ENCODE assay signal across 9 cellular contexts in genomic region chr3:72951259-72951722, GRCh38. TPM values are rescaled to one million over a fixed set of nuclear protein-coding genes. Genes with fewer than 3 reads are reported as not detected.
A peak's percentile ranks its signal among the peaks of the same experiment; 100 is the strongest.
DNase-seq lines count a peak whose midpoint lies in the region; ATAC-seq and TF ChIP-seq lines count a peak whose summit lies in the region.
"Had no signal": no experiment of that assay in that cellular context is flagged by ENCODE, and none has a peak within 500 bp of the region (broad histone marks: within the 10 kb centered on the region; RNA-seq: fewer than 3 reads in every experiment).

No MANE protein-coding gene starts in this region.

- no peak overlapping the region for H3K27ac Mint-ChIP-seq in activated naive CD8-positive, alpha-beta T cell treated with anti-CD3 and anti-CD28 coated beads, Interleukin-2, amount 50 U/mL, for 24 hours

- H3K36me3 Mint-ChIP-seq in activated naive CD8-positive, alpha-beta T cell treated with anti-CD3 and anti-CD28 coated beads, Interleukin-2, amount 50 U/mL, for 24 hours (ENCODE audit: low read depth): no peaks in the 10 kb centered on the region

- H3K4me3 Mint-ChIP-seq in activated naive CD8-positive, alpha-beta T cell treated with anti-CD3 and anti-CD28 coated beads, Interleukin-2, amount 50 U/mL, for 24 hours: no peak overlapping the region

- H3K36me3 ChIP-seq in BLaER1 (no peaks in the 10 kb centered on the region), SK-N-SH (replicated peaks in 1 of 2; ENCODE audit: control insufficient read depth in 1 of 2, insufficient read depth in 2 of 2, low read length in 1 of 2) (no peaks in the 10 kb centered on the region)

- H3K9me3 ChIP-seq in BLaER1: no peaks in the 10 kb centered on the region
- H3K9me3 ChIP-seq in SK-N-SH: no peaks in the 10 kb centered on the region

- no peaks in the 10 kb centered on the region; the same call in 1 of the 2 replicates for H3K79me2 ChIP-seq in SK-N-SH (ENCODE audit: insufficient read depth)

- H3K9ac ChIP-seq in BLaER1 (no peak overlapping the region), SK-N-SH (no peak overlapping the region)

- TF ChIP-seq RAD21 in SK-N-SH (IDR thresholded peaks at IDR 0.05; ENCODE audit: low read length): no peak

- H3K4me2 ChIP-seq in BLaER1 (peak overlapping the region; percentile 18), SK-N-SH (no peak overlapping the region)

- POLR2A ChIA-PET in SK-N-SH (lab: Yijun Ruan, JAX): no interaction called here

- no peaks in the 10 kb centered on the region for H3K27me3 ChIP-seq in BLaER1
- H3K27me3 ChIP-seq in SK-N-SH (ENCODE audit: insufficient read depth): no peaks in the 10 kb centered on the region

- H3K27ac ChIP-seq in BLaER1: no peak overlapping the region
- no peak overlapping the region for H3K27ac ChIP-seq in SK-N-SH (ENCODE audit: low read depth in 2 of 2, low read length in 1 of 2)
- H3K27ac ChIP-seq: skin epidermis had no signal

- no peaks in the 10 kb centered on the region for H3K9me3 Mint-ChIP-seq in activated naive CD8-positive, alpha-beta T cell treated with anti-CD3 and anti-CD28 coated beads, Interleukin-2, amount 50 U/mL, for 24 hours

- H3K4me3 ChIP-seq in BLaER1 (no peak overlapping the region), SK-N-SH (ENCODE audit: low read depth in 2 of 2, low read length in 1 of 2) (no peak overlapping the region)
- H3K4me3 ChIP-seq: skin epidermis had no signal

- no peaks in the 10 kb centered on the region for H3F3A ChIP-seq in SK-N-SH (replicated peaks; ENCODE audit: insufficient read depth)

- H4K20me1 ChIP-seq in BLaER1 (no peaks in the 10 kb centered on the region), SK-N-SH (ENCODE audit: insufficient read depth) (no peaks in the 10 kb centered on the region)

- CTCF ChIA-PET in SK-N-SH (lab: Yijun Ruan, JAX): no interaction called here

- ATAC-seq in GM18520 (IDR thresholded peaks at IDR 0.05; ENCODE audit: unreplicated experiment) (peak; percentile 79), HG02798 (IDR thresholded peaks at IDR 0.05; ENCODE audit: poor library complexity, unreplicated experiment) (peak; percentile 62)
- ATAC-seq in activated naive CD8-positive, alpha-beta T cell treated with anti-CD3 and anti-CD28 coated beads, Interleukin-2, amount 50 U/mL, for 24 hours: peak; percentile 90

- no peak overlapping the region for H2AFZ ChIP-seq in SK-N-SH (ENCODE audit: low read depth)

- no peak for TF ChIP-seq EP300 in SK-N-SH (IDR thresholded peaks at IDR 0.05; ENCODE audit: borderline replicate concordance in 1 of 2, low read depth in 1 of 2, low read length in 1 of 2)

- H3K27me3 Mint-ChIP-seq in activated naive CD8-positive, alpha-beta T cell treated with anti-CD3 and anti-CD28 coated beads, Interleukin-2, amount 50 U/mL, for 24 hours: peaks cover 3% of the 10 kb centered on the region

- H3K4me1 ChIP-seq in BLaER1 (peaks cover 17% of the 10 kb centered on the region), SK-N-SH (ENCODE audit: control insufficient read depth in 1 of 2, insufficient read depth in 2 of 2, low read depth in 1 of 2, low read length in 1 of 2) (no peaks in the 10 kb centered on the region; a peak in 1 of 4 replicates)

- DNase-seq in activated naive CD8-positive, alpha-beta T cell treated with anti-CD3 and anti-CD28 coated beads, Interleukin-2, amount 50 U/mL, for 24 hours: no peak
- DNase-seq in NCI-H2081 treated with DMSO at 0.1 percent for 48 hours (lab: John Stamatoyannopoulos, UW): no peak
- DNase-seq in SK-N-SH: no peak
- DNase-seq in dermis blood vessel endothelial cell: no peak
- no peak for DNase-seq in NAMALWA (ENCODE audit: low spot score)

- 90% methylated on average over 6 of the region's 6 CpGs for WGBS in SK-N-SH (ENCODE audit: low lambda C conversion rate)

- H3K9me2 ChIP-seq in SK-N-SH: no peaks in the 10 kb centered on the region

- TF ChIP-seq CTCF in SK-N-SH (IDR thresholded peaks at IDR 0.05): no peak

- peaks cover 17% of the 10 kb centered on the region for H3K4me1 Mint-ChIP-seq in activated naive CD8-positive, alpha-beta T cell treated with anti-CD3 and anti-CD28 coated beads, Interleukin-2, amount 50 U/mL, for 24 hours

TF ChIP-seq in SK-N-SH, 30 proteins besides CTCF, POLR2A, EP300 and RAD21:
- TF ChIP-seq FOXM1 (IDR thresholded peaks at IDR 0.05; ENCODE audit: low read depth) (no peak), TCF12 (IDR thresholded peaks at IDR 0.05) (no peak), POLR2AphosphoS5 (IDR thresholded peaks at IDR 0.05; ENCODE audit: low read depth, low read length) (no peak), EZH2phosphoT487 (IDR thresholded peaks at IDR 0.05; ENCODE audit: borderline replicate concordance, low read depth) (no peak), USF1 (IDR thresholded peaks at IDR 0.05; ENCODE audit: borderline replicate concordance, low read depth) (no peak), RCOR1 (IDR thresholded peaks at IDR 0.05; ENCODE audit: low read length) (no peak), PBX3 (IDR thresholded peaks at IDR 0.05) (no peak), SMC3 (IDR thresholded peaks at IDR 0.05; ENCODE audit: low read depth, low read length) (no peak), IRF3 (IDR thresholded peaks at IDR 0.05; ENCODE audit: low read depth, low read length) (no peak), USF2 (IDR thresholded peaks at IDR 0.05; ENCODE audit: borderline replicate concordance, low read depth, low read length) (no peak), REST (IDR thresholded peaks at IDR 0.05; ENCODE audit: low read depth, low read length) (no peak), NRF1 (IDR thresholded peaks at IDR 0.05; ENCODE audit: low read depth, low read length) (no peak), GATA2 (CRISPR knock-in tag; IDR thresholded peaks at IDR 0.05) (no peak), RXRA (IDR thresholded peaks at IDR 0.05; ENCODE audit: borderline replicate concordance, low read depth) (no peak), MXI1 (IDR thresholded peaks at IDR 0.05; ENCODE audit: low read depth, low read length) (no peak), TEAD4 (IDR thresholded peaks at IDR 0.05; ENCODE audit: borderline replicate concordance, insufficient read depth) (no peak), YY1 (IDR thresholded peaks at IDR 0.05; ENCODE audit: low read depth) (no peak)

RNA-seq across cellular contexts. Expression of gene PPP4R2, which starts 45.3 kb away (rescaled TPM):
- polyA plus RNA-seq in SK-N-SH (2012; rRNA removed): 8.9 and 11.3 TPM in 2 replicates
- 15.4 and 20.9 TPM in 2 replicates for polyA plus RNA-seq in SK-N-SH (2012; cell fraction: cytosol; rRNA removed)
- 6.9 and 11.4 TPM in 2 replicates for polyA plus RNA-seq in SK-N-SH (2012; cell fraction: nucleus; rRNA removed)
- total RNA-seq in dermis blood vessel endothelial cell: 73.9 and 91.4 TPM in 2 replicates
